ENCODE assay signal across 8 cellular contexts in genomic region chr12:48936379-48936979, GRCh38. TPM values are rescaled to one million over a fixed set of nuclear protein-coding genes. Genes with fewer than 3 reads are reported as not detected.
DNase-seq lines count a peak whose midpoint lies in the region; ATAC-seq and TF ChIP-seq lines count a peak whose summit lies in the region.

No MANE protein-coding gene starts in this region.

- no peaks in the 10 kb centered on the region for H3K79me2 ChIP-seq in OCI-LY1 (ENCODE audit: insufficient read depth, low read length)

- no peaks in the 10 kb centered on the region for H3F3A ChIP-seq in OCI-LY1 (ENCODE audit: insufficient read depth, low read length)

- peak; percentile 59 to 89 for DNase-seq in HAP-1 (ENCODE audit: low spot score in 2 of 2)
- peak; percentile 95 for DNase-seq in activated CD8-positive, alpha-beta memory T cell treated with anti-CD3 and anti-CD28 coated beads, Interleukin-2, amount 50 U/mL, for 48 hours
- DNase-seq in epithelial cell of proximal tubule (ENCODE audit: low read depth), result no peak
- DNase-seq in naive B cell, result peak; percentile 75
- peak; percentile 83 to 91 for DNase-seq in stimulated activated effector memory CD8-positive, alpha-beta T cell treated with anti-CD3 and anti-CD28 coated beads, Interleukin-12 subunit alpha, Interleukin-12 subunit beta, amount 100 ng/mL, for 72 hours (ENCODE audit: low spot score in 2 of 2)

- TF ChIP-seq CTCF in C4-2B (conservative IDR thresholded peaks at IDR 0.05) (peak; percentile 97), OCI-LY1 (IDR thresholded peaks at IDR 0.05; ENCODE audit: low read length) (peak; percentile 90), epithelial cell of proximal tubule (conservative IDR thresholded peaks at IDR 0.05; ENCODE audit: low read depth, low read length) (peak; percentile 98)

- no peak overlapping the region for H2AFZ ChIP-seq in OCI-LY1 (ENCODE audit: low read length)

- no peaks in the 10 kb centered on the region for H4K20me1 ChIP-seq in OCI-LY1 (ENCODE audit: insufficient read depth, low read length)

- H3K36me3 ChIP-seq in HAP-1 (replicated peaks) (peaks cover 63% of the 10 kb centered on the region), OCI-LY1 (ENCODE audit: insufficient read depth, low read length) (peaks cover 76% of the 10 kb centered on the region)

- peak overlapping the region in 4 of 6 donors; percentile 19 to 89 (median 58) for H3K27ac Mint-ChIP-seq in naive B cell
- H3K27ac Mint-ChIP-seq in stimulated activated effector memory CD8-positive, alpha-beta T cell treated with anti-CD3 and anti-CD28 coated beads, Interleukin-12 subunit alpha, Interleukin-12 subunit beta, amount 100 ng/mL, for 72 hours, result peak overlapping the region; percentile 65

- no peak overlapping the region for H3K9ac ChIP-seq in OCI-LY1 (ENCODE audit: low read length)

- H3K9me2 ChIP-seq in OCI-LY1 (ENCODE audit: low read depth, low read length), result no peaks in the 10 kb centered on the region

- H3K9me3 Mint-ChIP-seq in naive B cell, result no peaks in the 10 kb centered on the region
- no peaks in the 10 kb centered on the region for H3K9me3 Mint-ChIP-seq in stimulated activated effector memory CD8-positive, alpha-beta T cell treated with anti-CD3 and anti-CD28 coated beads, Interleukin-12 subunit alpha, Interleukin-12 subunit beta, amount 100 ng/mL, for 72 hours

- no peaks in the 10 kb centered on the region for H3K4me1 ChIP-seq in HAP-1
- no peaks in the 10 kb centered on the region for H3K4me1 ChIP-seq in OCI-LY1 (ENCODE audit: insufficient read depth, low read length, severe bottlenecking)

- H3K9me3 ChIP-seq in HAP-1, result no peaks in the 10 kb centered on the region
- H3K9me3 ChIP-seq in OCI-LY1 (ENCODE audit: low read length), result no peaks in the 10 kb centered on the region

- H3K27ac ChIP-seq in C4-2B, result no peak overlapping the region
- H3K27ac ChIP-seq in OCI-LY1 (ENCODE audit: low read depth, low read length, poor library complexity, severe bottlenecking), result no peak overlapping the region

- H3K27me3 ChIP-seq in HAP-1 (ENCODE audit: low read depth), result no peaks in the 10 kb centered on the region
- no peaks in the 10 kb centered on the region for H3K27me3 ChIP-seq in OCI-LY1 (ENCODE audit: insufficient read depth, low read length)

- peaks cover 35 to 46% (median 39%) of the 10 kb centered on the region in 3 donors for H3K4me1 Mint-ChIP-seq in naive B cell
- H3K4me1 Mint-ChIP-seq in stimulated activated effector memory CD8-positive, alpha-beta T cell treated with anti-CD3 and anti-CD28 coated beads, Interleukin-12 subunit alpha, Interleukin-12 subunit beta, amount 100 ng/mL, for 72 hours, result peaks cover 52% of the 10 kb centered on the region

- H3K4me3 ChIP-seq in HAP-1, result no peak overlapping the region
- no peak overlapping the region for H3K4me3 ChIP-seq in OCI-LY1 (ENCODE audit: low read depth, low read length, poor library complexity, severe bottlenecking)
- no peak overlapping the region for H3K4me3 ChIP-seq in epithelial cell of proximal tubule (ENCODE audit: low read depth, low read length)

- peaks cover 10 to 12% of the 10 kb centered on the region in 2 donors for H3K36me3 Mint-ChIP-seq in naive B cell
- peaks cover 62% of the 10 kb centered on the region for H3K36me3 Mint-ChIP-seq in stimulated activated effector memory CD8-positive, alpha-beta T cell treated with anti-CD3 and anti-CD28 coated beads, Interleukin-12 subunit alpha, Interleukin-12 subunit beta, amount 100 ng/mL, for 72 hours

- peak in 1 of 2 donors; percentile 51 for ATAC-seq in naive B cell (ENCODE audit: low read depth in 2 of 2)
- peak; percentile 39 for ATAC-seq in stimulated activated effector memory CD8-positive, alpha-beta T cell treated with anti-CD3 and anti-CD28 coated beads, Interleukin-12 subunit alpha, Interleukin-12 subunit beta, amount 100 ng/mL, for 72 hours
- no peak for ATAC-seq in HG03045 (IDR thresholded peaks at IDR 0.05; ENCODE audit: unreplicated experiment)

- in situ Hi-C loops in HAP-1 (cut with MboI; ENCODE audit: low sequenced_read_pairs), result no loop called here

- no peaks in the 10 kb centered on the region for H3K27me3 Mint-ChIP-seq in naive B cell

- no peak overlapping the region for H3K4me2 ChIP-seq in OCI-LY1 (ENCODE audit: low read length)

- H3K4me3 Mint-ChIP-seq in naive B cell, result no peak overlapping the region
- H3K4me3 Mint-ChIP-seq in stimulated activated effector memory CD8-positive, alpha-beta T cell treated with anti-CD3 and anti-CD28 coated beads, Interleukin-12 subunit alpha, Interleukin-12 subunit beta, amount 100 ng/mL, for 72 hours, result no peak overlapping the region

RNA-seq across cellular contexts. Expression of gene FKBP11, which starts 11.2 kb away (rescaled TPM):
- 21.0 and 21.8 TPM in 2 replicates for total RNA-seq in epithelial cell of proximal tubule
- polyA plus RNA-seq in naive B cell (ENCODE audit: low read depth in 6 of 6), result 10 to 100 TPM; 29.3 to 35.6 (median 32.7) TPM

RNA-seq across cellular contexts. Expression of gene ARF3, which starts 20.8 kb away (rescaled TPM):
- total RNA-seq in epithelial cell of proximal tubule, result 62.8 and 108 TPM in 2 replicates
- polyA plus RNA-seq in naive B cell (ENCODE audit: low read depth in 6 of 6), result 10 to 100 TPM; 21.7 to 40.3 (median 25.8) TPM

RNA-seq across cellular contexts. Expression of gene WNT10B, which starts 35.1 kb away (rescaled TPM):
- not detected in 2 replicates for total RNA-seq in epithelial cell of proximal tubule
- not detected for polyA plus RNA-seq in naive B cell (ENCODE audit: low read depth in 6 of 6)

RNA-seq across cellular contexts. Expression of gene WNT1, which starts 41.6 kb away (rescaled TPM):
- not detected in 2 replicates for total RNA-seq in epithelial cell of proximal tubule
- under 1 TPM in 1 of 6 donors, not detected in 5; 0.23 TPM for polyA plus RNA-seq in naive B cell (ENCODE audit: low read depth in 6 of 6)
